In genomic region chr4:3087398-3087797, GRCh38 we compare ENCODE assay signal across 1 cellular context.
TF ChIP-seq lines count a peak whose summit lies in the region.

No MANE protein-coding gene starts in this region.

TF ChIP-seq in WTC11, 78 proteins besides CTCF, POLR2A, EP300 and RAD21 (continued from another document):
- TF ChIP-seq ARID4B (CRISPR knock-in tag; IDR thresholded peaks at IDR 0.05; ENCODE audit: borderline replicate concordance) (no peak), FOXJ3 (CRISPR knock-in tag; IDR thresholded peaks at IDR 0.05; ENCODE audit: borderline replicate concordance) (no peak), CBFB (CRISPR knock-in tag; IDR thresholded peaks at IDR 0.05; ENCODE audit: low read depth) (no peak), ZNF512 (CRISPR knock-in tag; IDR thresholded peaks at IDR 0.05; ENCODE audit: borderline replicate concordance) (no peak), HMGA2 (CRISPR knock-in tag; IDR thresholded peaks at IDR 0.05) (no peak), ZNF219 (CRISPR knock-in tag; IDR thresholded peaks at IDR 0.05; ENCODE audit: borderline replicate concordance) (no peak), E2F4 (CRISPR knock-in tag; IDR thresholded peaks at IDR 0.05; ENCODE audit: borderline replicate concordance, low read depth) (no peak)
